Comparison of ENCODE assay signal across 9 cellular contexts in the genomic region with DNA sequence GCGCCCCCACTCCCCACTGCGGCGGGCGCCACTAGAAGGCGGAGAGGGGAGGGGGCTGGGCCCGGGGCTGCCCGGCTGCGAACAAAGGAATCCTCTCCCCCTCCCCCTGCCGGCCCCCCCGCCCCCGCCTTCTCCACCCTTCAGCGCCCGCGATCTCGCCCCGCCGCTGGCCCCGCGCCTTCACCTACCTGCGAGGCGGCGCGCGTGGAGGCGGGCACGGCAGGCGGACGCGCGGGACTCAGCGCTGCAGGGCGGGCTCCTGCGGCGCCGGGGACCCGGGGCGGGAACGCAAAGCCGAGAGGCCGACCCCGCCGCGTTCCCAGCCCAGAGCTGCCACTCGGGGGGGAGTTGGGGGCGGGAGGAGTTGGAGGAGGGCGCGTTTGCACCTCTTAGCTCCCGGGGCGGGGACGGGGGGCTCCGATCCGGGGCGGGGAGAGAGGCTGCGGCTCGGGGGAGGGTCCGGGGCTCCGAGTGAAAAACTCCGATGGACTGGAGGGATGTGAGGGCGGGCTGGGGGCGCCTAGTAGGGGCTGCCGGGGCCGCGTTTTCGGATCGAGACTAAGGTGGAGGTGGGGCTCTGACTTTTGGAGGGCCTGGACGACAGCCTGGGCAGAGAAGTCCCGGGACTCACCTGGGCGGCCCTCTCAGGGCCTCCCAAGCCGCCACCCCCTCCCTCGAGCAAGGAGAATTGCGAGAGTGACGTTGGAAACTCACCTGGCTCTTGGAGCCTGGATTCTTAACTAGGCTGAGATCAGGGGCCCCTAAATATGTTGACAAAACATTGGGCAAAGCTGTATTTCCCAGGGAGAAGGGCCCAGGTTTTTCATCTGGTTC. TPM values are rescaled to one million over a fixed set of nuclear protein-coding genes. Genes with fewer than 3 reads are reported as not detected.
DNase-seq lines count a peak whose midpoint lies in the region; ATAC-seq and TF ChIP-seq lines count a peak whose summit lies in the region.
"Had no signal": no experiment of that assay in that cellular context is flagged by ENCODE, and none has a peak within 500 bp of the region (broad histone marks: within the 10 kb centered on the region; RNA-seq: fewer than 3 reads in every experiment).

A gene (minus strand): TSS at position 332 of the 834 bp plus-strand sequence. CDS start 2,112 bp downstream, outside the sequence.

- peak within 1 kb of the TSS; percentile 88 for H3K27ac Mint-ChIP-seq in endodermal cell

- no peaks in the 10 kb centered on the region for H3K79me2 ChIP-seq in osteoblast (ENCODE audit: insufficient read depth, low read length)

- H3K9ac ChIP-seq in HUES64 (ENCODE audit: low read depth, low read length) (peak within 1 kb of the TSS; percentile 95), endodermal cell (ENCODE audit: extremely low read depth, low read length, poor library complexity, severe bottlenecking) (peak within 1 kb of the TSS; percentile 87)

- H2AFZ ChIP-seq in osteoblast (ENCODE audit: low read length) = no peak within 1 kb of the TSS

- H3K4me2 ChIP-seq in osteoblast (ENCODE audit: insufficient read depth, low read length) = no peak within 1 kb of the TSS

- no peaks in the 10 kb centered on the region for H3K9me3 ChIP-seq in HUES64 (ENCODE audit: insufficient read depth, low read depth, low read length)
- H3K9me3 ChIP-seq in endodermal cell (ENCODE audit: control insufficient read depth, low read length) = no peaks in the 10 kb centered on the region
- no peaks in the 10 kb centered on the region for H3K9me3 ChIP-seq in osteoblast (ENCODE audit: low read depth, low read length)

- TF ChIP-seq CTCF in endodermal cell (conservative IDR thresholded peaks at IDR 0.05) = no peak
- no peak for TF ChIP-seq CTCF in osteoblast (IDR thresholded peaks at IDR 0.05; ENCODE audit: extremely low read depth, low read depth, low read length)

- H3K27ac ChIP-seq in HUES64 (ENCODE audit: low read depth, low read length) = peak within 1 kb of the TSS; percentile 97
- H3K27ac ChIP-seq in endodermal cell (ENCODE audit: low read depth, low read length) = peak within 1 kb of the TSS; percentile 86
- no peak within 1 kb of the TSS for H3K27ac ChIP-seq in osteoblast (ENCODE audit: low read depth, low read length)

- no peaks in the 10 kb centered on the region for H3K9me3 Mint-ChIP-seq in endodermal cell

- DNase-seq in DMS79 treated with DMSO at 0.1 percent for 48 hours (lab: John Stamatoyannopoulos, UW) = peak; percentile 40
- DNase-seq in endodermal cell = peak; percentile 89
- DNase-seq in osteoblast (ENCODE audit: insufficient read length, low spot score, missing footprints) = peak; percentile 43
- DNase-seq in NCI-H1930 (lab: John Stamatoyannopoulos, UW) = no peak
- no peak for DNase-seq in activated CD4-positive, alpha-beta T cell treated with anti-CD3 and anti-CD28 coated beads for 4 hours
- DNase-seq: activated gamma-delta T cell treated with Interleukin-2 at 50 U/mL for 16 hours, SIG-M5 had no signal

- H3K36me3 Mint-ChIP-seq in endodermal cell (ENCODE audit: low read depth) = peaks cover 12% of the 10 kb centered on the region

- no peaks in the 10 kb centered on the region for H3K27me3 ChIP-seq in HUES64 (ENCODE audit: insufficient read depth, low read length)
- H3K27me3 ChIP-seq in endodermal cell (ENCODE audit: control insufficient read depth, insufficient read depth, low read length, poor library complexity, severe bottlenecking) = no peaks in the 10 kb centered on the region
- peaks cover 35% of the 10 kb centered on the region for H3K27me3 ChIP-seq in osteoblast (ENCODE audit: insufficient read depth, low read length)

- no peak for ATAC-seq in GM21526 (IDR thresholded peaks at IDR 0.05; ENCODE audit: low FRiP score, unreplicated experiment)

- peaks cover 3% of the 10 kb centered on the region for H3K27me3 Mint-ChIP-seq in endodermal cell (ENCODE audit: insufficient read depth)

- H3K4me3 ChIP-seq in HUES64 (ENCODE audit: low read length) = peak within 1 kb of the TSS; percentile 83
- peak within 1 kb of the TSS; percentile 83 for H3K4me3 ChIP-seq in endodermal cell (ENCODE audit: low read length)
- H3K4me3 ChIP-seq in osteoblast (ENCODE audit: insufficient read depth, low read length) = no peak within 1 kb of the TSS

- H3K4me1 ChIP-seq in HUES64 (ENCODE audit: insufficient read depth, low read length) (peaks cover 14% of the 10 kb centered on the region), endodermal cell (ENCODE audit: control insufficient read depth, insufficient read depth, low read length) (no peaks in the 10 kb centered on the region), osteoblast (ENCODE audit: insufficient read depth, low read length) (no peaks in the 10 kb centered on the region)

- H3K4me3 Mint-ChIP-seq in endodermal cell = peak within 1 kb of the TSS; percentile 75

- whole genome bisulfite sequencing in HUES64 = 1% methylated on average over 62 of the region's 72 CpGs
- WGBS in endodermal cell (ENCODE audit: insufficient coverage in 1 of 2, insufficient read length in 1 of 2), 2 experiments = 0% methylated on average over 15 to 60 of the region's 72 CpGs

- 0 out of 2 replicates have a peak, but pooled peaks cover 5% of the 10 kb centered on the region for H3K36me3 ChIP-seq in HUES64 (ENCODE audit: insufficient read depth, low read length)
- H3K36me3 ChIP-seq in endodermal cell (ENCODE audit: control insufficient read depth, insufficient read depth, low read length) = no peaks in the 10 kb centered on the region
- H3K36me3 ChIP-seq in osteoblast (ENCODE audit: insufficient read depth, low read length) = no peaks in the 10 kb centered on the region

- no peaks in the 10 kb centered on the region for H4K20me1 ChIP-seq in osteoblast (ENCODE audit: insufficient read depth, low read length)

- H3K4me1 Mint-ChIP-seq in endodermal cell = peaks cover 16% of the 10 kb centered on the region

RNA-seq across cellular contexts. Expression of the gene that starts here (rescaled TPM):
- 14.8 TPM for polyA plus RNA-seq in HUES64 (2013, experiment 1 of 2)
- 16.2 TPM for polyA plus RNA-seq in HUES64 (2013, experiment 2 of 2)
- total RNA-seq in endodermal cell (100 to 1,000 TPM; 105 to 143 TPM), osteoblast (not detected in 2 replicates)
- 19.4 TPM for polyA plus RNA-seq in endodermal cell (2013, experiment 1 of 2)
- polyA plus RNA-seq in endodermal cell (2013, experiment 2 of 2) = 21.4 TPM

Comparison
In these comparisons a context has a peak if more than half of its experiments do, and no peak if none do; other contexts are left out.
1. RNA of the gene that starts here (total RNA-seq): 105 to 143 TPM in endodermal cell; not detected in osteoblast; every median in the first group is over 100 times any median in the second.
2. Peak in DNase-seq in osteoblast; RNA of the gene not detected or under 1 TPM.
3. DNase-seq: peak in DMS79 treated with DMSO at 0.1 percent for 48 hours (single experiment) and endodermal cell (single experiment); none in NCI-H1930 (0 of 2) and activated CD4-positive, alpha-beta T cell treated with anti-CD3 and anti-CD28 coated beads for 4 hours (0 of 2).